12 cellular contexts compared by ENCODE assay signal in genomic region chrX:28586291-28586690, GRCh38. TPM values are rescaled to one million over a fixed set of nuclear protein-coding genes. Genes with fewer than 3 reads are reported as not detected.
DNase-seq lines count a peak whose midpoint lies in the region; ATAC-seq and TF ChIP-seq lines count a peak whose summit lies in the region.
"Had no signal": no experiment of that assay in that cellular context is flagged by ENCODE, and none has a peak within 500 bp of the region (broad histone marks: within the 10 kb centered on the region; RNA-seq: fewer than 3 reads in every experiment).

No MANE protein-coding gene starts in this region.

- H3K36me3 ChIP-seq in right lobe of liver = no peaks in the 10 kb centered on the region
- H3K36me3 ChIP-seq in tibial nerve = no peaks in the 10 kb centered on the region
- H3K36me3 ChIP-seq: SJSA1 had no signal

- no peak overlapping the region for H3K4me3 Mint-ChIP-seq in Calu3 (ENCODE audit: low read depth, unreplicated experiment)
- H3K4me3 Mint-ChIP-seq: activated CD8-positive, alpha-beta memory T cell treated with anti-CD3 and anti-CD28 coated beads, Interleukin-2, amount 10 ng/mL, durations not matched to agents 7 days and 5 days had no signal

- ATAC-seq in right lobe of liver = peak; percentile 32 to 69 (median 52)
- ATAC-seq in GM18505 (IDR thresholded peaks at IDR 0.05; ENCODE audit: unreplicated experiment) = no peak
- ATAC-seq: activated CD8-positive, alpha-beta memory T cell treated with anti-CD3 and anti-CD28 coated beads, Interleukin-2, amount 10 ng/mL, durations not matched to agents 7 days and 5 days had no signal

- H3K36me3 Mint-ChIP-seq in Calu3 (ENCODE audit: insufficient read depth, unreplicated experiment) = no peaks in the 10 kb centered on the region
- H3K36me3 Mint-ChIP-seq: activated CD8-positive, alpha-beta memory T cell treated with anti-CD3 and anti-CD28 coated beads, Interleukin-2, amount 10 ng/mL, durations not matched to agents 7 days and 5 days had no signal

- H3K9me3 ChIP-seq in right lobe of liver (no peaks in the 10 kb centered on the region), tibial nerve (no peaks in the 10 kb centered on the region)
- H3K9me3 ChIP-seq: SJSA1 had no signal

- DNase-seq in DMS53 (lab: John Stamatoyannopoulos, UW) (peak; percentile 32), DMS53 treated with DMSO at 0.1 percent for 48 hours (lab: John Stamatoyannopoulos, UW; ENCODE audit: unreplicated experiment) (no peak), epithelial cell of esophagus (ENCODE audit: low read depth) (peak; percentile 1), right lobe of liver (no peak), tibial nerve (ENCODE audit: low spot score in 2 of 2) (no peak), Calu3 (no peak)
- no peak for DNase-seq in activated CD4-positive, alpha-beta T cell treated with anti-CD3 and anti-CD28 coated beads, Interleukin-2, amount 50 U/mL, for 4 hours
- DNase-seq: activated CD8-positive, alpha-beta memory T cell treated with anti-CD3 and anti-CD28 coated beads, Interleukin-2, amount 10 ng/mL, durations not matched to agents 7 days and 5 days; effector memory CD4-positive, alpha-beta T cell had no signal

- no peaks in the 10 kb centered on the region for H3K27me3 Mint-ChIP-seq in Calu3 (ENCODE audit: unreplicated experiment)
- H3K27me3 Mint-ChIP-seq: activated CD8-positive, alpha-beta memory T cell treated with anti-CD3 and anti-CD28 coated beads, Interleukin-2, amount 10 ng/mL, durations not matched to agents 7 days and 5 days had no signal

- H3K4me1 Mint-ChIP-seq in Calu3 (ENCODE audit: low read depth, unreplicated experiment) = no peaks in the 10 kb centered on the region
- H3K4me1 Mint-ChIP-seq: activated CD8-positive, alpha-beta memory T cell treated with anti-CD3 and anti-CD28 coated beads, Interleukin-2, amount 10 ng/mL, durations not matched to agents 7 days and 5 days had no signal

- TF ChIP-seq POLR2A in right lobe of liver (IDR thresholded peaks at IDR 0.05) = no peak
- TF ChIP-seq POLR2A in tibial nerve (IDR thresholded peaks at IDR 0.05) = no peak
- no peak for TF ChIP-seq POLR2A in GM18505 (IDR thresholded peaks at IDR 0.05; ENCODE audit: borderline replicate concordance, extremely low read depth, insufficient read depth, insufficient read length)

- H3K4me3 ChIP-seq in epithelial cell of esophagus (ENCODE audit: low read length) (peak overlapping the region; percentile 8), right lobe of liver (peak overlapping the region in 2 of 3 donors; percentile 10 to 30), tibial nerve (peak overlapping the region; percentile 23 to 49 (median 31))
- H3K4me3 ChIP-seq: SJSA1 had no signal

- CTCF ChIA-PET in Calu3 (lab: Charles Lee) = no interaction called here

- no peak for TF ChIP-seq EP300 in tibial nerve (IDR thresholded peaks at IDR 0.05)

- BruUV-seq in Calu3 (replicated peaks; lab: Mats Ljungman, UMichigan) = no TSS peak

- H3K27ac ChIP-seq in right lobe of liver (no peak overlapping the region), tibial nerve (peak overlapping the region in 2 of 4 donors; percentile 26 to 76)
- H3K27ac ChIP-seq: 22Rv1, SJSA1 had no signal

- WGBS in right lobe of liver (ENCODE audit: insufficient coverage, low coverage, low lambda C conversion rate, missing lambda C conversion rate) = 13% methylated on average over 9 of the region's 9 CpGs
- 0 to 22% methylated on average over 5 to 9 of the region's 9 CpGs for WGBS in tibial nerve, 2 donors

- no peak overlapping the region for H3K27ac Mint-ChIP-seq in Calu3 (ENCODE audit: unreplicated experiment)
- H3K27ac Mint-ChIP-seq: activated CD8-positive, alpha-beta memory T cell treated with anti-CD3 and anti-CD28 coated beads, Interleukin-2, amount 10 ng/mL, durations not matched to agents 7 days and 5 days had no signal

- H3K4me1 ChIP-seq in right lobe of liver (no peaks in the 10 kb centered on the region), tibial nerve (no peaks in the 10 kb centered on the region)
- H3K4me1 ChIP-seq: SJSA1 had no signal

- intact Hi-C loops in right lobe of liver (cut with DNase I) = no loop called here
- intact Hi-C loops in Calu3 (cut with micrococcal nuclease; ENCODE audit: unreplicated experiment) = no loop called here

- TF ChIP-seq CTCF in epithelial cell of esophagus (IDR thresholded peaks at IDR 0.05; ENCODE audit: insufficient read depth, low read depth, low read length, missing control alignments) (no peak), right lobe of liver (IDR thresholded peaks at IDR 0.05) (no peak), tibial nerve (IDR thresholded peaks at IDR 0.05) (no peak), Calu3 (IDR thresholded peaks at IDR 0.05; ENCODE audit: unreplicated experiment) (no peak)

- no peaks in the 10 kb centered on the region for H3K27me3 ChIP-seq in right lobe of liver
- H3K27me3 ChIP-seq in tibial nerve = peaks cover 0 to 27% of the 10 kb centered on the region in 2 donors
- H3K27me3 ChIP-seq: SJSA1 had no signal

- H3K9me3 Mint-ChIP-seq in Calu3 (ENCODE audit: low read depth, unreplicated experiment) = no peaks in the 10 kb centered on the region

RNA-seq across cellular contexts. Expression of gene IL1RAPL1, which starts 1.0 kb away (rescaled TPM):
- total RNA-seq in right lobe of liver (not detected), tibial nerve (10 to 100 TPM in 1 of 4 donors, 1 to 10 TPM in 3; 8.2 to 10.9 (median 8.8) TPM), Calu3 (2022) (0.12 TPM in 1 of 2 replicates, not detected in the other)
- total RNA-seq: activated CD8-positive, alpha-beta memory T cell treated with anti-CD3 and anti-CD28 coated beads, Interleukin-2, amount 10 ng/mL, durations not matched to agents 7 days and 5 days; SJSA1 had no signal

Comparison
In these comparisons a context has a peak if more than half of its experiments do, and no peak if none do; other contexts are left out.
1. DNase-seq: peak in DMS53 (single experiment) and epithelial cell of esophagus (single experiment); none in DMS53 treated with DMSO at 0.1 percent for 48 hours (single experiment), right lobe of liver (0 of 3), tibial nerve (0 of 2), Calu3 (single experiment) and activated CD4-positive, alpha-beta T cell treated with anti-CD3 and anti-CD28 coated beads, Interleukin-2, amount 50 U/mL, for 4 hours (0 of 2).
2. Peak in every context shown above with its lines, with median percentiles within 50 percentile points of each other: H3K4me3 ChIP-seq.